In genomic region chr5:114467729-114468128, GRCh38 we compare ENCODE assay signal across 1 cellular context.
TF ChIP-seq lines count a peak whose summit lies in the region.

No MANE protein-coding gene starts in this region.

TF ChIP-seq in H1, 55 proteins besides CTCF, POLR2A, EP300 and RAD21 (continued from another document):
- TF ChIP-seq ASH2L (IDR thresholded peaks at IDR 0.05; ENCODE audit: low read length) (no peak), ZNF274 (IDR thresholded peaks at IDR 0.05; ENCODE audit: borderline replicate concordance, extremely low read depth, low read length) (no peak), YY1 (IDR thresholded peaks at IDR 0.05; ENCODE audit: low read depth, low read length) (no peak), TBP (IDR thresholded peaks at IDR 0.05; ENCODE audit: low read depth, low read length) (no peak), RXRA (IDR thresholded peaks at IDR 0.05; ENCODE audit: insufficient read depth, low read depth, low read length) (no peak)
